10 cellular contexts compared by ENCODE assay signal in genomic region chr21:45421071-45421845, GRCh38. TPM values are rescaled to one million over a fixed set of nuclear protein-coding genes. Genes with fewer than 3 reads are reported as not detected.
DNase-seq lines count a peak whose midpoint lies in the region; ATAC-seq and TF ChIP-seq lines count a peak whose summit lies in the region.
"Had no signal": no experiment of that assay in that cellular context is flagged by ENCODE, and none has a peak within 500 bp of the region (broad histone marks: within the 10 kb centered on the region; RNA-seq: fewer than 3 reads in every experiment).

No MANE protein-coding gene starts in this region.

- H3K36me3 ChIP-seq in breast epithelium (no peaks in the 10 kb centered on the region), upper lobe of right lung (no peaks in the 10 kb centered on the region)

- DNase-seq in NCI-H2029 (lab: John Stamatoyannopoulos, UW) (peak; percentile 24), NCI-H2029 treated with DMSO at 0.1 percent for 48 hours (lab: John Stamatoyannopoulos, UW) (no peak), breast epithelium (ENCODE audit: low spot score in 2 of 2) (peak; percentile 71 to 81), left kidney (ENCODE audit: low read depth, low spot score) (peak; percentile 76), upper lobe of right lung (peak; percentile 81), foreskin fibroblast (no peak)
- DNase-seq in activated CD8-positive, alpha-beta memory T cell treated with anti-CD3 and anti-CD28 coated beads for 24 hours = no peak
- DNase-seq: activated CD8-positive, alpha-beta memory T cell treated with anti-CD3 and anti-CD28 coated beads, Interleukin-2, amount 50 U/mL, for 4 hours; NCI-H510A had no signal

- H3K9me3 ChIP-seq in breast epithelium = no peaks in the 10 kb centered on the region
- no peaks in the 10 kb centered on the region for H3K9me3 ChIP-seq in upper lobe of right lung

- H3K4me1 ChIP-seq in breast epithelium (peaks cover 7 to 12% of the 10 kb centered on the region in 2 donors), upper lobe of right lung (peaks cover 7% of the 10 kb centered on the region)

- H3K27me3 ChIP-seq in breast epithelium = no peaks in the 10 kb centered on the region
- no peaks in the 10 kb centered on the region for H3K27me3 ChIP-seq in upper lobe of right lung

- TF ChIP-seq CTCF in breast epithelium (IDR thresholded peaks at IDR 0.05) (no peak), upper lobe of right lung (IDR thresholded peaks at IDR 0.05) (no peak), foreskin fibroblast (IDR thresholded peaks at IDR 0.05; ENCODE audit: low read depth, low read length) (no peak)

- ATAC-seq in upper lobe of right lung (peak; percentile 48), GM21737 (IDR thresholded peaks at IDR 0.05; ENCODE audit: unreplicated experiment) (no peak)

- H3K4me3 ChIP-seq in breast epithelium (peak overlapping the region in 1 of 3 donors; percentile 5), upper lobe of right lung (no peak overlapping the region), foreskin fibroblast (ENCODE audit: low read depth in 1 of 2, low read length in 2 of 2) (no peak overlapping the region)

- TF ChIP-seq POLR2A in breast epithelium (IDR thresholded peaks at IDR 0.05) = no peak

- H3K27ac ChIP-seq in breast epithelium = peak overlapping the region; percentile 48 to 61
- H3K27ac ChIP-seq in upper lobe of right lung = no peak overlapping the region

- intact Hi-C loops in breast epithelium (cut with DNase I; ENCODE audit: low total_unique reads) = no loop called here
- intact Hi-C loops in upper lobe of right lung (cut with DNase I) = no loop called here

RNA-seq across cellular contexts. Expression of gene COL18A1, which starts 16.3 kb away (rescaled TPM):
- total RNA-seq in breast epithelium = 10 to 100 TPM; 48.3 to 62.9 (median 55.8) TPM
- total RNA-seq in upper lobe of right lung = 60.4 TPM

Comparison
In these comparisons a context has a peak if more than half of its experiments do, and no peak if none do; other contexts are left out.
1. DNase-seq: peak in NCI-H2029 (single experiment), breast epithelium (2 of 2), left kidney (single experiment) and upper lobe of right lung (single experiment); none in NCI-H2029 treated with DMSO at 0.1 percent for 48 hours (single experiment), foreskin fibroblast (0 of 2) and activated CD8-positive, alpha-beta memory T cell treated with anti-CD3 and anti-CD28 coated beads for 24 hours (single experiment).